17 cellular contexts compared by ENCODE assay signal in the genomic region with DNA sequence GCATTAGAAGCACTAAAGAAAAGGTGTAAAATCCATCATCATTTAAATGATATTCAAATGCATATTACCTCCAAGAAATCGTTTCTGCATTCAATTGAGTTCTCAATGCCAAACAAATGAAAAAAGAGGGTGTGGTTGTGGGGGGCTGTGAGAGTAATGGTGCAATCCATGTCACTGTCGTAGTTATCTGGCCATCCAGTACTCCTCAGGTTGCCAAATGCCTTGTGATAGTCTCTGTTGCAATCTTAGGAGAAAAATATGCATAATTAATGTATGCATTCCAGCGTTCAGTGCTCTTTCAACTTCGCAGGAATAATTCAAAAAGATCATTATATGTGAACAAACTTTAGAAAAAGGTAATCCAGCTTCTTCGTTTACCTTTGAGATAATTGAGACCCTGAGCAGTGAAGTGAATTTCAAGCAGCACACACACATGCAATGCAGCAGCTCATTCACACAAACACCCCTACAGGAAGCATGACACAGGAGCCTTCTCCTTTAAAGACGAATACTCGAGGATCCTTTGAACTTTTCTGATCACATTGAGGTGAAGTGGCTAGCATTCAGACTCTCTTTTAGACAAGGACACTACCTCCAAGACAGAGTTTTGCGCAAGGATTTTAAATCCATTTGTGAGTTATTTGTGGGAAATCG.
"Had no signal": no experiment of that assay in that cellular context is flagged by ENCODE, and none has a peak within 500 bp of the region (broad histone marks: within the 10 kb centered on the region; RNA-seq: fewer than 3 reads in every experiment).

No MANE protein-coding gene starts in this region.

- H3K4me3 ChIP-seq: psoas muscle, right lobe of liver, transverse colon had no signal

- ATAC-seq: activated T-helper 17 cell treated with anti-CD3 and anti-CD28 coated beads, Interleukin-2, amount 50 U/mL, for 72 hours; esophagus mucosa; natural killer cell; psoas muscle; right lobe of liver; stimulated activated naive B cell treated with anti-CD40 and anti-IgM and Interleukin-4, amounts not matched to agents 10 μg/mL and 1 μg/mL and 100 μg/mL, for 72 hours had no signal

- H3K4me3 Mint-ChIP-seq: activated naive CD4-positive, alpha-beta T cell treated with anti-CD3 and anti-CD28 coated beads for 36 hours; activated T-helper 17 cell treated with anti-CD3 and anti-CD28 coated beads, Interleukin-2, amount 50 U/mL, for 72 hours; dendritic cell treated with granulocyte-macrophage colony-stimulating factor and Interleukin-4, amounts not matched to agents 40 ng/mL and 50 ng/mL, for 4 days; natural killer cell; stimulated activated naive B cell treated with anti-CD40 and anti-IgM and Interleukin-4, amounts not matched to agents 10 μg/mL and 1 μg/mL and 100 μg/mL, for 72 hours had no signal

- H3K27me3 ChIP-seq: right lobe of liver, transverse colon had no signal

- H3K27me3 Mint-ChIP-seq: activated T-helper 17 cell treated with anti-CD3 and anti-CD28 coated beads, Interleukin-2, amount 50 U/mL, for 72 hours; dendritic cell treated with granulocyte-macrophage colony-stimulating factor and Interleukin-4, amounts not matched to agents 40 ng/mL and 50 ng/mL, for 4 days; stimulated activated naive B cell treated with anti-CD40 and anti-IgM and Interleukin-4, amounts not matched to agents 10 μg/mL and 1 μg/mL and 100 μg/mL, for 72 hours had no signal

- DNase-seq: activated CD4-positive, alpha-beta T cell treated with anti-CD3 and anti-CD28 coated beads for 48 hours; activated naive CD4-positive, alpha-beta T cell treated with anti-CD3 and anti-CD28 coated beads for 36 hours; activated T-cell treated with anti-CD3 and anti-CD28 coated beads for 4 hours; central memory CD4-positive, alpha-beta T cell; glutamatergic neuron; natural killer cell; psoas muscle; right lobe of liver; stimulated activated naive B cell treated with anti-CD40 and anti-IgM and Interleukin-4, amounts not matched to agents 10 μg/mL and 1 μg/mL and 100 μg/mL, for 72 hours; substantia nigra; SW 1271; T1000; transverse colon; WERI-Rb-1 had no signal

- H3K27ac ChIP-seq: psoas muscle, right lobe of liver, transverse colon, WERI-Rb-1 had no signal

- H3K27ac Mint-ChIP-seq: activated naive CD4-positive, alpha-beta T cell treated with anti-CD3 and anti-CD28 coated beads for 36 hours; activated T-helper 17 cell treated with anti-CD3 and anti-CD28 coated beads, Interleukin-2, amount 50 U/mL, for 72 hours; dendritic cell treated with granulocyte-macrophage colony-stimulating factor and Interleukin-4, amounts not matched to agents 40 ng/mL and 50 ng/mL, for 4 days; natural killer cell; stimulated activated naive B cell treated with anti-CD40 and anti-IgM and Interleukin-4, amounts not matched to agents 10 μg/mL and 1 μg/mL and 100 μg/mL, for 72 hours had no signal

- H3K36me3 Mint-ChIP-seq: natural killer cell; stimulated activated naive B cell treated with anti-CD40 and anti-IgM and Interleukin-4, amounts not matched to agents 10 μg/mL and 1 μg/mL and 100 μg/mL, for 72 hours had no signal

- H3K9me3 ChIP-seq: psoas muscle, right lobe of liver, transverse colon had no signal

- H3K4me1 Mint-ChIP-seq: activated T-helper 17 cell treated with anti-CD3 and anti-CD28 coated beads, Interleukin-2, amount 50 U/mL, for 72 hours; stimulated activated naive B cell treated with anti-CD40 and anti-IgM and Interleukin-4, amounts not matched to agents 10 μg/mL and 1 μg/mL and 100 μg/mL, for 72 hours had no signal

- H3K9me3 Mint-ChIP-seq: activated naive CD4-positive, alpha-beta T cell treated with anti-CD3 and anti-CD28 coated beads for 36 hours; activated T-helper 17 cell treated with anti-CD3 and anti-CD28 coated beads, Interleukin-2, amount 50 U/mL, for 72 hours; dendritic cell treated with granulocyte-macrophage colony-stimulating factor and Interleukin-4, amounts not matched to agents 40 ng/mL and 50 ng/mL, for 4 days; natural killer cell; stimulated activated naive B cell treated with anti-CD40 and anti-IgM and Interleukin-4, amounts not matched to agents 10 μg/mL and 1 μg/mL and 100 μg/mL, for 72 hours had no signal

- H3K4me1 ChIP-seq: psoas muscle, right lobe of liver, transverse colon had no signal

- H3K36me3 ChIP-seq: right lobe of liver, transverse colon, WERI-Rb-1 had no signal
